1 cellular context compared by ENCODE assay signal in genomic region chr20:35710884-35711587, GRCh38.
TF ChIP-seq lines count a peak whose summit lies in the region.

No MANE protein-coding gene starts in this region.

TF ChIP-seq in K562, 482 proteins besides CTCF, POLR2A, EP300 and RAD21:
- TF ChIP-seq ZZZ3 (IDR thresholded peaks at IDR 0.05) (0 out of 2 replicates have a peak, but pooled peaks have one; percentile 21), CCNT2 (IDR thresholded peaks at IDR 0.05; ENCODE audit: borderline replicate concordance, extremely low read depth, insufficient read length, low read depth, low read length) (no peak)
